Comparison of ENCODE assay signal across 1 cellular context in the genomic region with DNA sequence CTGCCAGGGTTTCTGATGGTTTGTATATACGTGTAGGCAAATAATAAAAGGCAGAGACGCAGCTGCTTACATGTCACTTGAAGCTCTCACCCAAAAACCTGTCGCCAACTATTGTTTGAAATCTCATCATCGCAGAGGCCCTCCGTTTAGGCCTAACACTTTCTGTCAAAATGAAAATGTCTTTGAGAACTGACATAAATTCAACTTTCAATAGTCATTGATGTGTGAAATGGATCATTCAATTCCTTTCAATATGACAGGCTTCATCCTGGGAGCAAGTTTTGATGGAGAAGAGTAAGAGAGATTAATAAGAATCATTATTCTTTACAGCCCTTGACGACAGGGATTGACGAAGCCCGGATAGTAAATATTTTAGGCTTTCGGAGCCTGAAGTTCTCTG.
TF ChIP-seq lines count a peak whose summit lies in the region.

No MANE protein-coding gene starts in this region.

TF ChIP-seq in SK-N-SH, 30 proteins besides CTCF, POLR2A, EP300 and RAD21 (continued from another document):
- no peak for TF ChIP-seq TEAD4 (IDR thresholded peaks at IDR 0.05; ENCODE audit: borderline replicate concordance, insufficient read depth)
- TF ChIP-seq POLR2AphosphoS5 (IDR thresholded peaks at IDR 0.05; ENCODE audit: low read depth, low read length) = no peak
- no peak for TF ChIP-seq NRF1 (IDR thresholded peaks at IDR 0.05; ENCODE audit: low read depth, low read length)
